Comparison of ENCODE assay signal across 21 cellular contexts in the genomic region with DNA sequence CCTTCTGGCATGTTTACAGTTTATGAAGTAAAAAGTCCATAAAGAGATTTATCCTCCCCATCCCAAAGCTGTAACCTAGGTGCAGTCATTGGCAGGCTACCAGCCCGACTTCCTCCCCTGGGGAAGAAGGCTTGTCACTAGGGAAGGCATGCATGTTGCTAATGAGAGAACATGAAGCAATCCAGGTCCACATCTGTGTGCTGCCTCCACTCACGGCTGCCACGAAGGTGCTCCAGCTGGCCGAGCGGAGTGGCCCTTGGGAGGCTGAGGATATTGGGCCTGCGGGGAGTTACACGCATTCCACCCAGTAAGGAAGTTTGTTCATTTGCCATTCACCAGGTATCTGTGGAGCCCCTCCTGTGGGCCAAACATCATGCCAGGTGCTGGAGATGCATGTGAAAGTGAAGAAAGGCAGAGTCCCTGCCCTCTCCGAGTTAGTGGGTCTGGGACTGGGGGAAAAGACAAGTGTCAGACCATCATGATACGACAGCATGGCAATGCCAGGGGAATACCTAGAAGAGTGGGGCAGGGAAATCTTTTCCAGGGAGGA.
"Had no signal": no experiment of that assay in that cellular context is flagged by ENCODE, and none has a peak within 500 bp of the region (broad histone marks: within the 10 kb centered on the region; RNA-seq: fewer than 3 reads in every experiment).

No MANE protein-coding gene starts in this region.

- ATAC-seq: activated T-helper 17 cell treated with anti-CD3 and anti-CD28 coated beads, Interleukin-2, amount 50 U/mL, for 72 hours; T-helper 17 cell had no signal

- H3K4me1 ChIP-seq: SJSA1 had no signal

- H3K36me3 ChIP-seq: SJSA1 had no signal

- DNase-seq: activated B cell treated with CpG ODN at 0.5 μM for 24 hours; activated CD4-positive, alpha-beta memory T cell treated with anti-CD3 and anti-CD28 coated beads, Interleukin-2, amount 10 ng/mL, durations not matched to agents 7 days and 5 days; activated CD4-positive, alpha-beta T cell treated with anti-CD3 and anti-CD28 coated beads for 1 hour; activated CD4-positive, alpha-beta T cell treated with anti-CD3 and anti-CD28 coated beads, Interleukin-2, amount 10 ng/mL, durations not matched to agents 24 days and 14 days; activated gamma-delta T cell; activated naive CD4-positive, alpha-beta T cell treated with anti-CD3 and anti-CD28 coated beads for 36 hours; activated T-cell treated with anti-CD3 and anti-CD28 coated beads for 4 hours; activated T-cell treated with anti-CD3 and anti-CD28 coated beads, Interleukin-2, amount 50 U/mL, for 48 hours; amygdala; caudate nucleus; KBM-7; NCI-H1048; NCI-H1930; NCI-H345; NCI-H510A; NCI-H69; NK-92 treated with Interleukin-12 subunit alpha and Interleukin-12 subunit beta, amount 100 ng/mL, for 24 hours; T-helper 17 cell; T-helper 9 cell had no signal

- H3K27ac ChIP-seq: SJSA1 had no signal

- H3K4me3 ChIP-seq: SJSA1 had no signal

- H3K27me3 ChIP-seq: SJSA1 had no signal
